8 cellular contexts compared by ENCODE assay signal in genomic region chr19:1131718-1132552, GRCh38. TPM values are rescaled to one million over a fixed set of nuclear protein-coding genes. Genes with fewer than 3 reads are reported as not detected.
DNase-seq lines count a peak whose midpoint lies in the region; ATAC-seq, FAIRE-seq and TF ChIP-seq lines count a peak whose summit lies in the region.

No MANE protein-coding gene starts in this region.

- peaks cover 54% of the 10 kb centered on the region for H3K4me1 Mint-ChIP-seq in activated naive CD4-positive, alpha-beta T cell treated with anti-CD3 and anti-CD28 coated beads, Interleukin-2, amount 10 ng/mL, durations not matched to agents 7 days and 5 days

- peak overlapping the region; percentile 42 to 90 (median 66) for H3K27ac ChIP-seq in pancreas
- H3K27ac ChIP-seq in thymus (ENCODE audit: low read depth) = peak overlapping the region; percentile 88

- H3K36me3 Mint-ChIP-seq in activated naive CD4-positive, alpha-beta T cell treated with anti-CD3 and anti-CD28 coated beads, Interleukin-2, amount 10 ng/mL, durations not matched to agents 7 days and 5 days = peaks cover 22% of the 10 kb centered on the region

- H3K4me1 ChIP-seq in pancreas (no peaks in the 10 kb centered on the region), thymus (ENCODE audit: control insufficient read depth, insufficient read depth, low read length) (peaks cover 14% of the 10 kb centered on the region)

- H3K4me3 Mint-ChIP-seq in activated naive CD4-positive, alpha-beta T cell treated with anti-CD3 and anti-CD28 coated beads, Interleukin-2, amount 10 ng/mL, durations not matched to agents 7 days and 5 days = peak overlapping the region; percentile 89

- peaks cover 0 to 5% (median 5%) of the 10 kb centered on the region in 3 donors for H3K36me3 ChIP-seq in pancreas
- H3K36me3 ChIP-seq in thymus (ENCODE audit: control insufficient read depth, insufficient read depth) = peaks cover 26% of the 10 kb centered on the region

- H3K4me3 ChIP-seq in pancreas (peak overlapping the region; percentile 12 to 53 (median 20)), thymus (ENCODE audit: low read length) (peak overlapping the region; percentile 62)

- WGBS in pancreas, 2 donors = 70 to 71% methylated on average over 57 to 64 of the region's 64 CpGs
- WGBS in thymus = 1% methylated on average over 64 of the region's 64 CpGs

- ATAC-seq in HG02973 (IDR thresholded peaks at IDR 0.05; ENCODE audit: unreplicated experiment) (peak; percentile 39), pancreas (peak in 3 of 4 donors; percentile 64 to 76 (median 74)), GM21360 (IDR thresholded peaks at IDR 0.05; ENCODE audit: unreplicated experiment) (no peak)

- intact Hi-C loops in head of caudate nucleus (cut with DNase I) = no loop called here
- intact Hi-C loops in pancreas (cut with DNase I) = no loop called here

- peak overlapping the region; percentile 94 for H3K27ac Mint-ChIP-seq in activated naive CD4-positive, alpha-beta T cell treated with anti-CD3 and anti-CD28 coated beads, Interleukin-2, amount 10 ng/mL, durations not matched to agents 7 days and 5 days

- CTCF ChIA-PET in activated naive CD4-positive, alpha-beta T cell treated with anti-CD3 and anti-CD28 coated beads, Interleukin-2, amount 10 ng/mL, durations not matched to agents 7 days and 5 days (lab: Charles Lee) = no interaction called here

- H3K9me3 Mint-ChIP-seq in activated naive CD4-positive, alpha-beta T cell treated with anti-CD3 and anti-CD28 coated beads, Interleukin-2, amount 10 ng/mL, durations not matched to agents 7 days and 5 days = no peaks in the 10 kb centered on the region

- H3K9me3 ChIP-seq in pancreas (no peaks in the 10 kb centered on the region), thymus (ENCODE audit: control insufficient read depth) (no peaks in the 10 kb centered on the region)

- H3K27me3 Mint-ChIP-seq in activated naive CD4-positive, alpha-beta T cell treated with anti-CD3 and anti-CD28 coated beads, Interleukin-2, amount 10 ng/mL, durations not matched to agents 7 days and 5 days = no peaks in the 10 kb centered on the region

- no peaks in the 10 kb centered on the region for H3K27me3 ChIP-seq in pancreas
- peaks cover 10% of the 10 kb centered on the region for H3K27me3 ChIP-seq in thymus (ENCODE audit: control insufficient read depth, insufficient read depth)

- in situ Hi-C loops in GM13976 (cut with MboI; ENCODE audit: low sequenced_read_pairs, unreplicated experiment) = no loop called here

- no peak for TF ChIP-seq CTCF in GM13976 (IDR thresholded peaks at IDR 0.05; ENCODE audit: borderline replicate concordance, control extremely low read depth, extremely low read depth, insufficient read depth, missing control alignments)
- TF ChIP-seq CTCF in pancreas (IDR thresholded peaks at IDR 0.05) = no peak

- FAIRE-seq in pancreas (lab: Jason Lieb, UNC) = no peak

- DNase-seq in GM13976 (ENCODE audit: low spot score) (peak; percentile 90), SIG-M5 treated with dmso at 0.1 percent for 504 hours (lab: John Stamatoyannopoulos, UW; ENCODE audit: unreplicated experiment) (peak; percentile 83), head of caudate nucleus (peak in 39 of 42 donors; percentile 5 to 82 (median 57)), pancreas (peak in 5 of 6 donors; percentile 51 to 79 (median 66))
- peak; percentile 93 for DNase-seq in activated naive CD4-positive, alpha-beta T cell treated with anti-CD3 and anti-CD28 coated beads, Interleukin-2, amount 10 ng/mL, durations not matched to agents 7 days and 5 days

RNA-seq across cellular contexts. Expression of gene GPX4, which starts 28.1 kb away (rescaled TPM):
- total RNA-seq in pancreas = 100 to 1,000 TPM in 1 of 6 donors, 10 to 100 TPM in 5; 48.8 to 112 (median 63.8) TPM
- polyA plus RNA-seq in pancreas (100 to 1,000 TPM; 255 to 290 TPM), thymus (546 TPM)

RNA-seq across cellular contexts. Expression of gene POLR2E, which starts 36.8 kb away (rescaled TPM):
- 10 to 100 TPM; 40.0 to 66.5 (median 58.6) TPM for total RNA-seq in pancreas
- 10 to 100 TPM; 62.5 to 69.4 TPM for polyA plus RNA-seq in pancreas
- polyA plus RNA-seq in thymus = 84.0 TPM

RNA-seq across cellular contexts. Expression of gene SBNO2, which starts 42.1 kb away (rescaled TPM):
- 10 to 100 TPM; 16.8 to 43.7 (median 23.9) TPM for total RNA-seq in pancreas
- polyA plus RNA-seq in pancreas (10 to 100 TPM; 36.4 to 53.9 TPM), thymus (62.4 TPM)
